In the genomic region with DNA sequence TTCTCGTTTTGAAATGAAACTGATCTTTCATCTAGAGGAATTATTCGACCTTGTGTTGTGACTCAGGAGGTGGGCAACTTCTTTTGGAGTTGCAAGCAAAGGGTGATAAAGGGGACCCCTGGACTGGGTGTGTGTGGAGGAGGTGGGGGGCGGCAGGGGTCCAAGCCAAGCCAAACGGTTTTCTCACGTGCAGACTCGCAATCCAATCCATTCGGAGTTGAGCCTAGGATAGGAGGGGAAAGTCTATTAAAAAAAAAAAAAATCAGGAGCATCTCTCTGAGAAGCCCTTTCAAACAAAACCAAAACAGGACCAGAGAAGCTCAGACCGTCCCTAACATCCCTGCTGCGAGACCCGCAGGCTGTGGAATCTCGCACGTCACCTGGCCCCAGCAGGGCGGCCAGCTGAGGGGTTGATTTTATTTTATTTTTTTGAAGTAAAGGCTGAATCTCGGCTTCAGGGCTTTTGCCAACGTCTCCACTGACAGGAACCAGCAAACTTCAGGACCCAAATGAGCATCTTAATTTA, we compare ENCODE assay signal across 8 cellular contexts. TPM values are rescaled to one million over a fixed set of nuclear protein-coding genes. Genes with fewer than 3 reads are reported as not detected.
A peak's percentile ranks its signal among the peaks of the same experiment; 100 is the strongest.
DNase-seq lines count a peak whose midpoint lies in the region; ATAC-seq lines count a peak whose summit lies in the region.

No MANE protein-coding gene starts in this region.

- peak; percentile 24 for ATAC-seq in activated T-helper 17 cell treated with anti-CD3 and anti-CD28 coated beads, Interleukin-2, amount 50 U/mL, for 72 hours (replicated peaks)
- ATAC-seq in stimulated activated effector memory CD8-positive, alpha-beta T cell treated with anti-CD3 and anti-CD28 coated beads, Interleukin-12 subunit alpha, Interleukin-12 subunit beta, amount 100 ng/mL, for 72 hours = peak; percentile 11
- ATAC-seq in HG02678 (IDR thresholded peaks at IDR 0.05; ENCODE audit: unreplicated experiment) = no peak
- ATAC-seq in GM18909 (IDR thresholded peaks at IDR 0.05; ENCODE audit: poor library complexity, unreplicated experiment) = no peak
- ATAC-seq in GM19455 (IDR thresholded peaks at IDR 0.05; ENCODE audit: unreplicated experiment) = no peak

- H3K27me3 Mint-ChIP-seq in T-helper 1 cell treated with Interleukin-12 subunit alpha and Interleukin-12 subunit beta and Interleukin-4 antibody, amounts not matched to agents 30 μg/mL and 1 μg/mL, for 36 hours (ENCODE audit: low read depth) = peaks cover 74% of the 10 kb centered on the region
- H3K27me3 Mint-ChIP-seq in activated T-helper 17 cell treated with anti-CD3 and anti-CD28 coated beads, Interleukin-2, amount 50 U/mL, for 72 hours = peaks cover 31% of the 10 kb centered on the region

- H3K36me3 Mint-ChIP-seq in T-helper 1 cell treated with Interleukin-12 subunit alpha and Interleukin-12 subunit beta and Interleukin-4 antibody, amounts not matched to agents 30 μg/mL and 1 μg/mL, for 36 hours (ENCODE audit: low read depth) = no peaks in the 10 kb centered on the region
- peaks cover 7% of the 10 kb centered on the region for H3K36me3 Mint-ChIP-seq in activated T-helper 17 cell treated with anti-CD3 and anti-CD28 coated beads, Interleukin-2, amount 50 U/mL, for 72 hours (ENCODE audit: low read depth)
- no peaks in the 10 kb centered on the region for H3K36me3 Mint-ChIP-seq in stimulated activated effector memory CD8-positive, alpha-beta T cell treated with anti-CD3 and anti-CD28 coated beads, Interleukin-12 subunit alpha, Interleukin-12 subunit beta, amount 100 ng/mL, for 72 hours

- no peak overlapping the region for H3K27ac Mint-ChIP-seq in T-helper 1 cell treated with Interleukin-12 subunit alpha and Interleukin-12 subunit beta and Interleukin-4 antibody, amounts not matched to agents 30 μg/mL and 1 μg/mL, for 36 hours
- H3K27ac Mint-ChIP-seq in activated T-helper 17 cell treated with anti-CD3 and anti-CD28 coated beads, Interleukin-2, amount 50 U/mL, for 72 hours = peak overlapping the region; percentile 46
- H3K27ac Mint-ChIP-seq in stimulated activated effector memory CD8-positive, alpha-beta T cell treated with anti-CD3 and anti-CD28 coated beads, Interleukin-12 subunit alpha, Interleukin-12 subunit beta, amount 100 ng/mL, for 72 hours = peak overlapping the region; percentile 77

- H3K4me3 Mint-ChIP-seq in T-helper 1 cell treated with Interleukin-12 subunit alpha and Interleukin-12 subunit beta and Interleukin-4 antibody, amounts not matched to agents 30 μg/mL and 1 μg/mL, for 36 hours = peak overlapping the region; percentile 68
- H3K4me3 Mint-ChIP-seq in activated T-helper 17 cell treated with anti-CD3 and anti-CD28 coated beads, Interleukin-2, amount 50 U/mL, for 72 hours = peak overlapping the region; percentile 82
- peak overlapping the region; percentile 72 for H3K4me3 Mint-ChIP-seq in stimulated activated effector memory CD8-positive, alpha-beta T cell treated with anti-CD3 and anti-CD28 coated beads, Interleukin-12 subunit alpha, Interleukin-12 subunit beta, amount 100 ng/mL, for 72 hours

- H3K9me3 ChIP-seq in iPS-18c (ENCODE audit: control insufficient read depth, insufficient read depth, low read length) = no peaks in the 10 kb centered on the region

- H3K4me3 ChIP-seq in iPS-18c (ENCODE audit: insufficient read depth, low read depth, low read length) = peak overlapping the region; percentile 59; the same call in 1 of the 2 replicates

- H3K9me3 Mint-ChIP-seq in T-helper 1 cell treated with Interleukin-12 subunit alpha and Interleukin-12 subunit beta and Interleukin-4 antibody, amounts not matched to agents 30 μg/mL and 1 μg/mL, for 36 hours = no peaks in the 10 kb centered on the region
- no peaks in the 10 kb centered on the region for H3K9me3 Mint-ChIP-seq in activated T-helper 17 cell treated with anti-CD3 and anti-CD28 coated beads, Interleukin-2, amount 50 U/mL, for 72 hours
- no peaks in the 10 kb centered on the region for H3K9me3 Mint-ChIP-seq in stimulated activated effector memory CD8-positive, alpha-beta T cell treated with anti-CD3 and anti-CD28 coated beads, Interleukin-12 subunit alpha, Interleukin-12 subunit beta, amount 100 ng/mL, for 72 hours

- no peak for DNase-seq in T-helper 1 cell
- no peak for DNase-seq in stimulated activated effector memory CD8-positive, alpha-beta T cell treated with anti-CD3 and anti-CD28 coated beads, Interleukin-12 subunit alpha, Interleukin-12 subunit beta, amount 100 ng/mL, for 72 hours (ENCODE audit: low spot score in 2 of 2)

- H3K4me1 Mint-ChIP-seq in T-helper 1 cell treated with Interleukin-12 subunit alpha and Interleukin-12 subunit beta and Interleukin-4 antibody, amounts not matched to agents 30 μg/mL and 1 μg/mL, for 36 hours (ENCODE audit: low read depth) = peaks cover 18% of the 10 kb centered on the region
- peaks cover 10% of the 10 kb centered on the region for H3K4me1 Mint-ChIP-seq in activated T-helper 17 cell treated with anti-CD3 and anti-CD28 coated beads, Interleukin-2, amount 50 U/mL, for 72 hours
- peaks cover 22% of the 10 kb centered on the region for H3K4me1 Mint-ChIP-seq in stimulated activated effector memory CD8-positive, alpha-beta T cell treated with anti-CD3 and anti-CD28 coated beads, Interleukin-12 subunit alpha, Interleukin-12 subunit beta, amount 100 ng/mL, for 72 hours

RNA-seq across cellular contexts. Expression of gene ZEB2, which starts 3.8 kb away (rescaled TPM):
- 10 to 100 TPM; 27.6 to 44.1 TPM for total RNA-seq in activated T-helper 17 cell treated with anti-CD3 and anti-CD28 coated beads, Interleukin-2, amount 50 U/mL, for 72 hours

Comparison
In these comparisons a context has a peak if more than half of its experiments do, and no peak if none do; other contexts are left out.
1. ATAC-seq: peak in activated T-helper 17 cell treated with anti-CD3 and anti-CD28 coated beads, Interleukin-2, amount 50 U/mL, for 72 hours (single experiment) and stimulated activated effector memory CD8-positive, alpha-beta T cell treated with anti-CD3 and anti-CD28 coated beads, Interleukin-12 subunit alpha, Interleukin-12 subunit beta, amount 100 ng/mL, for 72 hours (single experiment); none in HG02678 (single experiment), GM18909 (single experiment) and GM19455 (single experiment).
2. Peak in every context shown above with its lines, with median percentiles within 50 percentile points of each other: H3K4me3 Mint-ChIP-seq.